Comparison of ENCODE assay signal across 8 cellular contexts in the genomic region with DNA sequence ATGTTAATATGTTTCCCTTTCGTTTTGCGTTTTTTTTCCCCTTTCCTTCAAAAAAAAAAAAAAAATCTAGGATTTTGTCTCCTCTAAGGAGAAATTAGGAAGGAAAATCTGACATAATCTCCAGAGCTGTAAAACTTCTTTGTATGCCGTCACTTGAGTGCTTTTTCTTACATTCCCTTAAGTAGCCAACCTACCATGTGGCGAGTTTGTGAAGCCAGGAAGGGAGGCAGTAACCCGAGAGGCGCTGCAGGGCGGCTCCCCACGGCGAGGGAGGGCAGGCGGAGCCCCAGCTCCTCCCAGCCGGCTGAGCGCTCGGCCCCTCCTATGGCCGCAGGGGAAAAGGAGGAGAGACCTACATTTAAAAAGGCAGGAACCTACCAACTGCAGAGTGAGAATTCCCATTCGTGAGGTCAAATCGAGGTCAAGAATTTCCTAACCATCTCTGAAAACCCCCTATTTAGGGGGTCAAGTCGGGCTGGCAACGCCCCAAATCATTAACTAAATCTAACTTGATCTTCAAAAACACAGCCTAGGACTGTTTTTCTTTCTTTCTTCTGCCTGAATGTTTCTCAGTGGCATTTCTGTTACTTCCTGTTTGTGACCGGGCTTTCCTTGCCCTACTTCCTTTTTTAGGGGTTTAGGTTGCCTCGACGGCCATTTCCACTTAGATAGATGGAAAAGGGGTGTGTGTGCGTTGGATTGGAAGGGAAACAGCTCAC.
DNase-seq lines count a peak whose midpoint lies in the region; ATAC-seq and TF ChIP-seq lines count a peak whose summit lies in the region.

No MANE protein-coding gene starts in this region.

- ATAC-seq in HG03378 (IDR thresholded peaks at IDR 0.05; ENCODE audit: unreplicated experiment) (peak; percentile 73), left lobe of liver (peak; percentile 91)

- no peaks in the 10 kb centered on the region for H3K9me3 ChIP-seq in BE2C

- H3K4me1 ChIP-seq in BE2C = peaks cover 15% of the 10 kb centered on the region

- H3K36me3 ChIP-seq in BE2C = no peaks in the 10 kb centered on the region

- no peak for TF ChIP-seq CTCF in BE2C (IDR thresholded peaks at IDR 0.05; ENCODE audit: low read depth, low read length)

- no peaks in the 10 kb centered on the region for H3K27me3 ChIP-seq in BE2C

- H3K4me3 ChIP-seq in BE2C (ENCODE audit: low read depth, low read length) = peak overlapping the region; percentile 51

- DNase-seq in BE2C = peak; percentile 86
- DNase-seq in GM19238 (ENCODE audit: insufficient read length, low spot score) = peak; percentile 87
- DNase-seq in NCI-H510A (lab: John Stamatoyannopoulos, UW) = peak; percentile 77
- DNase-seq in activated CD4-positive, alpha-beta T cell treated with anti-CD3 and anti-CD28 coated beads for 48 hours = peak; percentile 80
- DNase-seq in dedifferentiated amniotic fluid mesenchymal stem cell (ENCODE audit: extremely low spot score) = peak; percentile 97
- peak; percentile 90 for DNase-seq in left lobe of liver (ENCODE audit: low spot score)
- DNase-seq in stimulated activated CD4-positive, alpha-beta T cell treated with anti-CD3 and anti-CD28 coated beads, Interleukin-1b, Interleukin-23, amount 100 ng/mL, for 48 hours = peak; percentile 71

Comparison
In these comparisons a context has a peak if more than half of its experiments do, and no peak if none do; other contexts are left out.
1. Peak in every context shown above with its lines: DNase-seq, ATAC-seq and H3K4me3 ChIP-seq.